ENCODE assay signal across 15 cellular contexts in genomic region chr4:8548731-8549351, GRCh38. TPM values are rescaled to one million over a fixed set of nuclear protein-coding genes. Genes with fewer than 3 reads are reported as not detected.
A peak's percentile ranks its signal among the peaks of the same experiment; 100 is the strongest.
DNase-seq lines count a peak whose midpoint lies in the region; ATAC-seq, FAIRE-seq and TF ChIP-seq lines count a peak whose summit lies in the region.
"Had no signal": no experiment of that assay in that cellular context is flagged by ENCODE, and none has a peak within 500 bp of the region (broad histone marks: within the 10 kb centered on the region; RNA-seq: fewer than 3 reads in every experiment).

No MANE protein-coding gene starts in this region.

- H3K4me3 Mint-ChIP-seq in activated T-helper 1 cell treated with anti-CD3 and anti-CD28 coated beads, Interleukin-12 subunit alpha, Interleukin-12 subunit beta, Interleukin-2, Interleukin-4 antibody, amounts not matched to agents 30 ng/mL and 10 ng/mL and 1 ng/mL, durations not matched to agents 14 hours and 24 hours and 36 hours: no peak overlapping the region

- H3K27ac ChIP-seq in kidney (ENCODE audit: low read depth in 2 of 2, low read length in 2 of 2) (no peak overlapping the region), spleen (no peak overlapping the region)

- H3K9me3 Mint-ChIP-seq in activated T-helper 1 cell treated with anti-CD3 and anti-CD28 coated beads, Interleukin-12 subunit alpha, Interleukin-12 subunit beta, Interleukin-2, Interleukin-4 antibody, amounts not matched to agents 30 ng/mL and 10 ng/mL and 1 ng/mL, durations not matched to agents 14 hours and 24 hours and 36 hours: no peaks in the 10 kb centered on the region

- no peaks in the 10 kb centered on the region for H3K36me3 Mint-ChIP-seq in activated T-helper 1 cell treated with anti-CD3 and anti-CD28 coated beads, Interleukin-12 subunit alpha, Interleukin-12 subunit beta, Interleukin-2, Interleukin-4 antibody, amounts not matched to agents 30 ng/mL and 10 ng/mL and 1 ng/mL, durations not matched to agents 14 hours and 24 hours and 36 hours (ENCODE audit: low read depth)

- peak overlapping the region; percentile 26 for H3K27ac Mint-ChIP-seq in activated T-helper 1 cell treated with anti-CD3 and anti-CD28 coated beads, Interleukin-12 subunit alpha, Interleukin-12 subunit beta, Interleukin-2, Interleukin-4 antibody, amounts not matched to agents 30 ng/mL and 10 ng/mL and 1 ng/mL, durations not matched to agents 14 hours and 24 hours and 36 hours

- no peak overlapping the region for H3K9ac ChIP-seq in kidney (ENCODE audit: low read length in 2 of 2)

- H3K27me3 ChIP-seq in spleen (replicated peaks in 1 of 7): peaks cover 0 to 19% (median 0%) of the 10 kb centered on the region in 7 donors

- H3K4me3 ChIP-seq in kidney (ENCODE audit: low read length in 2 of 2): no peak overlapping the region
- H3K4me3 ChIP-seq in spleen: no peak overlapping the region

- H3K9me3 ChIP-seq in kidney (ENCODE audit: control insufficient read depth in 1 of 2, low read length in 2 of 2) (no peaks in the 10 kb centered on the region), spleen (peaks cover 0 to 9% (median 0%) of the 10 kb centered on the region in 8 donors)
- H3K9me3 ChIP-seq: Caco-2 had no signal

- H3K4me1 ChIP-seq in kidney (ENCODE audit: control insufficient read depth in 1 of 2, insufficient read depth in 1 of 2, low read depth in 1 of 2, low read length in 2 of 2): no peaks in the 10 kb centered on the region
- H3K4me1 ChIP-seq in spleen: no peaks in the 10 kb centered on the region

- TF ChIP-seq CTCF in kidney (IDR thresholded peaks at IDR 0.05; ENCODE audit: borderline replicate concordance, extremely low read depth, insufficient read depth): no peak
- no peak for TF ChIP-seq CTCF in spleen (IDR thresholded peaks at IDR 0.05 in 8 of 11, conservative IDR thresholded peaks at IDR 0.05 in 3 of 11)

- FAIRE-seq in kidney (lab: Jason Lieb, UNC): no peak

- 79 to 82% (median 80%) methylated on average over 13 to 14 of the region's 14 CpGs for WGBS in spleen, 5 donors

- H3K36me3 ChIP-seq in kidney (ENCODE audit: control insufficient read depth in 1 of 2, insufficient read depth in 2 of 2, low read length in 2 of 2) (no peaks in the 10 kb centered on the region), spleen (no peaks in the 10 kb centered on the region)

- no peak for TF ChIP-seq POLR2A in spleen (IDR thresholded peaks at IDR 0.05)

- no peaks in the 10 kb centered on the region for H3K27me3 Mint-ChIP-seq in activated T-helper 1 cell treated with anti-CD3 and anti-CD28 coated beads, Interleukin-12 subunit alpha, Interleukin-12 subunit beta, Interleukin-2, Interleukin-4 antibody, amounts not matched to agents 30 ng/mL and 10 ng/mL and 1 ng/mL, durations not matched to agents 14 hours and 24 hours and 36 hours (ENCODE audit: insufficient read depth)

- intact Hi-C loops in activated T-helper 1 cell treated with anti-CD3 and anti-CD28 coated beads, Interleukin-12 subunit alpha, Interleukin-12 subunit beta, Interleukin-2, Interleukin-4 antibody, amounts not matched to agents 30 ng/mL and 10 ng/mL and 1 ng/mL, durations not matched to agents 14 hours and 24 hours and 36 hours (cut with micrococcal nuclease): no loop called here
- intact Hi-C loops in kidney (cut with DNase I) (no loop called here), spleen (cut with DNase I; ENCODE audit: low total_unique reads) (no loop called here)

- no peaks in the 10 kb centered on the region for H3K4me1 Mint-ChIP-seq in activated T-helper 1 cell treated with anti-CD3 and anti-CD28 coated beads, Interleukin-12 subunit alpha, Interleukin-12 subunit beta, Interleukin-2, Interleukin-4 antibody, amounts not matched to agents 30 ng/mL and 10 ng/mL and 1 ng/mL, durations not matched to agents 14 hours and 24 hours and 36 hours (ENCODE audit: low read depth)

- DNase-seq in NCI-H2171 treated with DMSO at 0.1 percent for 48 hours (lab: John Stamatoyannopoulos, UW) (peak; percentile 69), kidney (peak; percentile 48), spleen (peak; percentile 36), NCI-H187 (lab: John Stamatoyannopoulos, UW) (no peak)
- DNase-seq in activated T-helper 1 cell treated with anti-CD3 and anti-CD28 coated beads, Interleukin-12 subunit alpha, Interleukin-12 subunit beta, Interleukin-2, Interleukin-4 antibody, amounts not matched to agents 30 ng/mL and 10 ng/mL and 1 ng/mL, durations not matched to agents 14 hours and 24 hours and 36 hours (ENCODE audit: low spot score): no peak
- DNase-seq in activated T-cell treated with anti-CD3 and anti-CD28 coated beads, Interleukin-2, amount 50 U/mL, for 48 hours: no peak
- DNase-seq: Karpas-422, MM.1S, NCI-H1092 treated with DMSO at 0.1 percent for 48 hours, NCI-H345, NCI-H69 had no signal

- no peak for ATAC-seq in HG03442 (IDR thresholded peaks at IDR 0.05; ENCODE audit: unreplicated experiment)

RNA-seq across cellular contexts. Expression of gene GPR78, which starts 31.4 kb away (rescaled TPM):
- total RNA-seq in activated T-helper 1 cell treated with anti-CD3 and anti-CD28 coated beads, Interleukin-12 subunit alpha, Interleukin-12 subunit beta, Interleukin-2, Interleukin-4 antibody, amounts not matched to agents 30 ng/mL and 10 ng/mL and 1 ng/mL, durations not matched to agents 14 hours and 24 hours and 36 hours: not detected in 2 replicates
- total RNA-seq in kidney: not detected
- not detected for polyA plus RNA-seq in kidney (ENCODE audit: insufficient read depth, low read depth, low replicate concordance)
- total RNA-seq in spleen: 1 to 10 TPM in 1 of 7 donors, under 1 TPM in 3, not detected in 3; 0.07 to 1.5 (median 0.14) TPM
- under 1 TPM in 1 of 3 donors, not detected in 2; 0.09 TPM for polyA plus RNA-seq in spleen
- total RNA-seq: H4, HT-29 had no signal

RNA-seq across cellular contexts. Expression of gene CPZ, which starts 43.7 kb away (rescaled TPM):
- total RNA-seq in activated T-helper 1 cell treated with anti-CD3 and anti-CD28 coated beads, Interleukin-12 subunit alpha, Interleukin-12 subunit beta, Interleukin-2, Interleukin-4 antibody, amounts not matched to agents 30 ng/mL and 10 ng/mL and 1 ng/mL, durations not matched to agents 14 hours and 24 hours and 36 hours: not detected in 2 replicates
- 2.6 TPM for total RNA-seq in kidney
- 1.2 TPM for polyA plus RNA-seq in kidney (ENCODE audit: insufficient read depth, low read depth, low replicate concordance)
- total RNA-seq in spleen: 1 to 10 TPM in 3 of 7 donors, under 1 TPM in 3, not detected in 1; 0.57 to 8.5 (median 1.2) TPM
- under 1 TPM; 0.11 to 0.96 (median 0.73) TPM for polyA plus RNA-seq in spleen
- total RNA-seq: HT-29 had no signal

Comparison
In these comparisons a context has a peak if more than half of its experiments do, and no peak if none do; other contexts are left out.
1. DNase-seq: peak in NCI-H2171 treated with DMSO at 0.1 percent for 48 hours (single experiment), kidney (single experiment) and spleen (single experiment); none in activated T-helper 1 cell treated with anti-CD3 and anti-CD28 coated beads, Interleukin-12 subunit alpha, Interleukin-12 subunit beta, Interleukin-2, Interleukin-4 antibody, amounts not matched to agents 30 ng/mL and 10 ng/mL and 1 ng/mL, durations not matched to agents 14 hours and 24 hours and 36 hours (single experiment), activated T-cell treated with anti-CD3 and anti-CD28 coated beads, Interleukin-2, amount 50 U/mL, for 48 hours (0 of 2) and NCI-H187 (0 of 2).